In the genomic region with DNA sequence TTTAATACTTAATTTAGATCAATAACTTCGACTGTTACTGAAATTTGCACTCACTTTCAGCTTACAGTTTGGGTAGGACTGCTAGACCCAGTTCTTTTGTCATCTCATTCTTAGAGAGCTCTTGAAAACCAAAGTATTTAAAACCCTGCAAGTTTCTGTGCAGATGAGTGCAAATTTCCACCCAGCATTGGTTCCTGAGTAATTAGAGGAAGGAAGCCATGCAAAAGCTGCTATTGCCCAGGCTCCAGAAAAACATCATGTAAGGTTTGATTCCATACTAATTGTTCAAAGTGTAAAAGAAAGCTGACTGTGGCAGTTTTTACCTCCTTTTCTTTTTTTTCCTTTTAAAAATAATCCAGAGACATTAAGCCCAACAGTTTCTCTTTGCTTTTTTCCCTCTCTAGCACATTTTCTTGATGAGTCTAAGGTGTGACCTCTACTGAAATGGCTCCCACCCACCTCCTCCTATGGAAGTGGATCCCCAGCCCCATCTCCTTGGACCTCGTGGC, we compare ENCODE assay signal across 13 cellular contexts. TPM values are rescaled to one million over a fixed set of nuclear protein-coding genes. Genes with fewer than 3 reads are reported as not detected.
DNase-seq lines count a peak whose midpoint lies in the region; ATAC-seq and TF ChIP-seq lines count a peak whose summit lies in the region.
"Had no signal": no experiment of that assay in that cellular context is flagged by ENCODE, and none has a peak within 500 bp of the region (broad histone marks: within the 10 kb centered on the region; RNA-seq: fewer than 3 reads in every experiment).

No MANE protein-coding gene starts in this region.

- intact Hi-C loops in heart left ventricle (cut with DNase I), result no loop called here
- intact Hi-C loops in Right ventricle myocardium inferior (cut with DNase I), result no loop called here

- H3K4me3 ChIP-seq in heart left ventricle, result no peak overlapping the region
- no peak overlapping the region for H3K4me3 ChIP-seq in mucosa of rectum (ENCODE audit: low read length in 2 of 2)
- H3K4me3 ChIP-seq in upper lobe of left lung, result no peak overlapping the region
- H3K4me3 ChIP-seq: GM12878, smooth muscle cell had no signal

- no peak for DNase-seq in heart left ventricle
- DNase-seq in Right ventricle myocardium inferior (ENCODE audit: missing footprints), result no peak
- no peak for DNase-seq in caudate nucleus (lab: John Stamatoyannopoulos, UW)
- DNase-seq in upper lobe of left lung, result no peak
- DNase-seq in activated CD4-positive, CD25-positive, alpha-beta regulatory T cell (lab: John Stamatoyannopoulos, UW), result no peak
- DNase-seq in GM20000 (ENCODE audit: low spot score), result no peak
- DNase-seq in C1 segment of cervical spinal cord (lab: John Stamatoyannopoulos, UW), result no peak
- DNase-seq: activated CD8-positive, alpha-beta T cell treated with anti-CD3 and anti-CD28 coated beads, Interleukin-2, amount 10 ng/mL, durations not matched to agents 7 days and 5 days; activated gamma-delta T cell; naive B cell had no signal

- ATAC-seq in heart left ventricle (no peak), Right ventricle myocardium inferior (no peak), upper lobe of left lung (ENCODE audit: low FRiP score in 2 of 2) (no peak)
- ATAC-seq: activated CD8-positive, alpha-beta T cell treated with anti-CD3 and anti-CD28 coated beads, Interleukin-2, amount 10 ng/mL, durations not matched to agents 7 days and 5 days; GM12878 had no signal

- H3K36me3 ChIP-seq in heart left ventricle (peaks cover 0 to 90% (median 72%) of the 10 kb centered on the region in 9 donors), mucosa of rectum (ENCODE audit: control insufficient read depth in 2 of 2, insufficient read depth in 2 of 2, low read length in 2 of 2) (peaks cover 19 to 33% of the 10 kb centered on the region in 2 donors), upper lobe of left lung (peaks cover 6 to 77% (median 27%) of the 10 kb centered on the region in 4 donors)

- H3K27me3 ChIP-seq in heart left ventricle (no peaks in the 10 kb centered on the region), mucosa of rectum (ENCODE audit: control insufficient read depth in 2 of 2, insufficient read depth in 2 of 2, low read length in 2 of 2) (no peaks in the 10 kb centered on the region), upper lobe of left lung (no peaks in the 10 kb centered on the region)

- no peak overlapping the region for H3K9ac ChIP-seq in mucosa of rectum (ENCODE audit: low read depth in 1 of 2, low read length in 2 of 2)

- peaks cover 2 to 83% (median 53%) of the 10 kb centered on the region in 12 donors for H3K4me1 ChIP-seq in heart left ventricle
- H3K4me1 ChIP-seq in mucosa of rectum (ENCODE audit: control insufficient read depth in 2 of 2, insufficient read depth in 2 of 2, low read length in 2 of 2), result peaks cover 42 to 68% of the 10 kb centered on the region in 2 donors
- peaks cover 34 to 70% (median 44%) of the 10 kb centered on the region in 4 donors for H3K4me1 ChIP-seq in upper lobe of left lung

- TF ChIP-seq CTCF in heart left ventricle (IDR thresholded peaks at IDR 0.05) (no peak), upper lobe of left lung (IDR thresholded peaks at IDR 0.05) (no peak), GM20000 (IDR thresholded peaks at IDR 0.05; ENCODE audit: extremely low read depth, missing control alignments) (no peak)

- TF ChIP-seq POLR2A in heart left ventricle (IDR thresholded peaks at IDR 0.05) (no peak), upper lobe of left lung (IDR thresholded peaks at IDR 0.05) (no peak)

- peak overlapping the region; percentile 27 to 94 (median 80) for H3K27ac ChIP-seq in heart left ventricle
- peak overlapping the region; percentile 78 for H3K27ac ChIP-seq in caudate nucleus (ENCODE audit: low read depth, low read length)
- H3K27ac ChIP-seq in mucosa of rectum (ENCODE audit: low read depth in 2 of 2, low read length in 2 of 2), result peak overlapping the region; percentile 76 to 91
- peak overlapping the region; percentile 68 to 80 (median 76) for H3K27ac ChIP-seq in upper lobe of left lung

- WGBS in heart left ventricle, 4 donors, result 69 to 78% (median 76%) methylated on average over 2 of the region's 2 CpGs
- 45 to 65% methylated on average over 2 of the region's 2 CpGs for WGBS in upper lobe of left lung, 2 donors

- H3K9me3 ChIP-seq in heart left ventricle, result no peaks in the 10 kb centered on the region
- H3K9me3 ChIP-seq in mucosa of rectum (ENCODE audit: control insufficient read depth in 2 of 2, low read length in 2 of 2), result no peaks in the 10 kb centered on the region
- no peaks in the 10 kb centered on the region for H3K9me3 ChIP-seq in upper lobe of left lung

- no peak for TF ChIP-seq EP300 in upper lobe of left lung (IDR thresholded peaks at IDR 0.05)

RNA-seq across cellular contexts. Expression of gene ABHD2, which starts 30.3 kb away (rescaled TPM):
- 100 to 1,000 TPM in 6 of 9 donors, 10 to 100 TPM in 3; 53.4 to 243 (median 128) TPM for total RNA-seq in heart left ventricle
- polyA plus RNA-seq in heart left ventricle, result 100 to 1,000 TPM in 1 of 2 donors, 1 to 10 TPM in 1; 8.6 to 112 TPM
- total RNA-seq in Right ventricle myocardium inferior, result 69.9 TPM
- total RNA-seq in upper lobe of left lung, result 100 to 1,000 TPM in 5 of 6 donors, 10 to 100 TPM in 1; 84.1 to 230 (median 174) TPM
